20 cellular contexts compared by ENCODE assay signal in genomic region chr6:94462231-94462630, GRCh38.
"Had no signal": no experiment of that assay in that cellular context is flagged by ENCODE, and none has a peak within 500 bp of the region (broad histone marks: within the 10 kb centered on the region; RNA-seq: fewer than 3 reads in every experiment).

No MANE protein-coding gene starts in this region.

- H3K9ac ChIP-seq: neural progenitor cell had no signal

- H3K4me3 Mint-ChIP-seq: natural killer cell, neural progenitor cell had no signal

- H3K4me1 ChIP-seq: heart right ventricle, pancreas, stomach, transverse colon had no signal

- H3K27me3 Mint-ChIP-seq: progenitor cell of endocrine pancreas had no signal

- H3K4me3 ChIP-seq: coronary artery, dorsolateral prefrontal cortex, heart right ventricle, mucosa of descending colon, neural progenitor cell, pancreas, stomach, thoracic aorta, transverse colon had no signal

- H3K36me3 Mint-ChIP-seq: natural killer cell, neural progenitor cell had no signal

- H3K4me1 Mint-ChIP-seq: natural killer cell had no signal

- DNase-seq: dorsolateral prefrontal cortex; effector CD8-positive, alpha-beta T cell; heart right ventricle; kidney glomerular epithelial cell; mucosa of descending colon; natural killer cell; occipital lobe; small intestine; stimulated activated CD4-positive, alpha-beta T cell treated with anti-CD3 and anti-CD28 coated beads, Interleukin-12 subunit alpha, Interleukin-12 subunit beta, amount 100 ng/mL, for 4 hours; stimulated activated naive CD4-positive, alpha-beta T cell; stomach; substantia nigra; transverse colon had no signal

- ATAC-seq: esophagus mucosa, heart right ventricle, mucosa of descending colon, natural killer cell, pancreas, right cardiac atrium had no signal

- H3K36me3 ChIP-seq: heart right ventricle, neural progenitor cell, pancreas, stomach, thoracic aorta, transverse colon had no signal

- H3K27me3 ChIP-seq: dorsolateral prefrontal cortex, heart right ventricle, neural progenitor cell, pancreas, stomach, transverse colon had no signal

- H3K9me3 ChIP-seq: mucosa of descending colon, pancreas, thoracic aorta, transverse colon had no signal

- H3K27ac Mint-ChIP-seq: natural killer cell, neural progenitor cell, progenitor cell of endocrine pancreas had no signal

- H3K27ac ChIP-seq: coronary artery, dorsolateral prefrontal cortex, heart right ventricle, neural progenitor cell, pancreas, stomach, thoracic aorta, transverse colon had no signal
